ENCODE assay signal across 7 cellular contexts in the genomic region with DNA sequence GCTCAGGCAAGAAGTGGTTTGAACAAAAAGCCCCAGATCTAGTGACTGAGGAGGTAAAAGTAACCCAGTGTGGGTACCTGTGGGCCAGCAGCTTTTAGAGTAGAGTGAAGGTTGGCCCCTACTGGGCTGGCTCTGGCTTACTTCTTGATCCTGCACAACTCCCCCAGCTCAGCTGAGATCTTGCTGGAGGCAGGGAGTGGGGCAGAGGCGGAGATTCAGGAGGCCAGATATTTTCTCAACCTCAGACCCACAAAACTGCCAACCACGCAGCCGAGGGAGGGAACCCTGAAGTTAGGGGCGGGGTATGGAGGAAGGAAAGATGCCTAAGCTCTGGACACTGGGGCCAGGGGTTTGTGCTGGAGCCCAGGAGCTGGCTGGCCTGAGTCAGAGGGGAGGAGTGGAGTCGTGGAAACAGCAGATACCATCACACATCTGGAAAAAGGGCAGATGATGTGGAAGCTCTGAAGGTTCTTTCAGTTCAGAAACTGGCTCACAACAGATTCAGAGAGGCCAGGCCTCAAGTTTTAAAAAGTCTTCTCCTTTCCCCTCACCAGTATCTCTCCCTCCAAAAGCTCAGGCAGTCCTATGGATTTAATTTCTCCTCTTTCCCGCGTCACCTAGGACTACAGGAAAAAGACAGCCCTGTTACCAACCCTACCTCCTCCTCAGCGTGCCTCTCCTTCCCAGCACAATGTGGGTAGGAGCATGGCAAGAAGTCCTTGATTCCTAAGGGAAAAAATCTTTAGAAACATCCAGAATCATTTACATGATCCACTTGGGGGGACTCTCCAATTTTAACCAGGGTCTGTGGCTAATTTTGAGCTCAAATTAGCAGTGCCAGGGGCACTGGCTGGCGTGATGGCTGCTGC. TPM values are rescaled to one million over a fixed set of nuclear protein-coding genes. Genes with fewer than 3 reads are reported as not detected.
DNase-seq lines count a peak whose midpoint lies in the region; ATAC-seq and TF ChIP-seq lines count a peak whose summit lies in the region.

No MANE protein-coding gene starts in this region.

- no peaks in the 10 kb centered on the region for H3K9me3 Mint-ChIP-seq in stimulated activated effector memory CD8-positive, alpha-beta T cell treated with anti-CD3 and anti-CD28 coated beads, Interleukin-12 subunit alpha, Interleukin-12 subunit beta, amount 100 ng/mL, for 72 hours

- no peaks in the 10 kb centered on the region for H3K9me3 ChIP-seq in T-helper 17 cell (ENCODE audit: control insufficient read depth, low read length, poor library complexity, severe bottlenecking)

- no peaks in the 10 kb centered on the region for H3K36me3 Mint-ChIP-seq in T-helper 17 cell (ENCODE audit: low read depth)
- H3K36me3 Mint-ChIP-seq in stimulated activated effector memory CD8-positive, alpha-beta T cell treated with anti-CD3 and anti-CD28 coated beads, Interleukin-12 subunit alpha, Interleukin-12 subunit beta, amount 100 ng/mL, for 72 hours: peaks cover 39% of the 10 kb centered on the region

- peak overlapping the region; percentile 85 for H3K27ac Mint-ChIP-seq in T-helper 17 cell
- H3K27ac Mint-ChIP-seq in stimulated activated effector memory CD8-positive, alpha-beta T cell treated with anti-CD3 and anti-CD28 coated beads, Interleukin-12 subunit alpha, Interleukin-12 subunit beta, amount 100 ng/mL, for 72 hours: peak overlapping the region; percentile 93

- ATAC-seq in T-helper 17 cell (no peak), HG03457 (IDR thresholded peaks at IDR 0.05; ENCODE audit: unreplicated experiment) (no peak)
- ATAC-seq in stimulated activated effector memory CD8-positive, alpha-beta T cell treated with anti-CD3 and anti-CD28 coated beads, Interleukin-12 subunit alpha, Interleukin-12 subunit beta, amount 100 ng/mL, for 72 hours: peak; percentile 60

- peaks cover 29% of the 10 kb centered on the region for H3K4me1 Mint-ChIP-seq in T-helper 17 cell
- H3K4me1 Mint-ChIP-seq in stimulated activated effector memory CD8-positive, alpha-beta T cell treated with anti-CD3 and anti-CD28 coated beads, Interleukin-12 subunit alpha, Interleukin-12 subunit beta, amount 100 ng/mL, for 72 hours: peaks cover 57% of the 10 kb centered on the region

- peak; percentile 48 for DNase-seq in GOT3 (lab: John Stamatoyannopoulos, UW)
- no peak for DNase-seq in T-helper 17 cell
- DNase-seq in glomerular visceral epithelial cell (ENCODE audit: extremely low spot score): peak; percentile 64
- no peak for DNase-seq in stimulated activated effector memory CD8-positive, alpha-beta T cell treated with anti-CD3 and anti-CD28 coated beads, Interleukin-12 subunit alpha, Interleukin-12 subunit beta, amount 100 ng/mL, for 72 hours (ENCODE audit: low spot score in 2 of 2)
- no peak for DNase-seq in erythroblast (lab: John Stamatoyannopoulos, UW)
- no peak for DNase-seq in NCI-H2196 (lab: John Stamatoyannopoulos, UW; ENCODE audit: unreplicated experiment)

- no peaks in the 10 kb centered on the region for H3K27me3 Mint-ChIP-seq in T-helper 17 cell

- no peak for TF ChIP-seq POLR2A in erythroblast (IDR thresholded peaks at IDR 0.05; ENCODE audit: low read length)

- no peak overlapping the region for H3K4me3 Mint-ChIP-seq in T-helper 17 cell
- peak overlapping the region; percentile 60 for H3K4me3 Mint-ChIP-seq in stimulated activated effector memory CD8-positive, alpha-beta T cell treated with anti-CD3 and anti-CD28 coated beads, Interleukin-12 subunit alpha, Interleukin-12 subunit beta, amount 100 ng/mL, for 72 hours

RNA-seq across cellular contexts. Expression of a gene that starts 48.1 kb away (rescaled TPM):
- total RNA-seq in T-helper 17 cell: 100 to 1,000 TPM; 142 to 153 TPM

Comparison
In these comparisons a context has a peak if more than half of its experiments do, and no peak if none do; other contexts are left out.
1. DNase-seq: peak in GOT3 (single experiment) and glomerular visceral epithelial cell (single experiment); none in T-helper 17 cell (0 of 3), stimulated activated effector memory CD8-positive, alpha-beta T cell treated with anti-CD3 and anti-CD28 coated beads, Interleukin-12 subunit alpha, Interleukin-12 subunit beta, amount 100 ng/mL, for 72 hours (0 of 2), erythroblast (0 of 2) and NCI-H2196 (single experiment).